13 cellular contexts compared by ENCODE assay signal in the genomic region with DNA sequence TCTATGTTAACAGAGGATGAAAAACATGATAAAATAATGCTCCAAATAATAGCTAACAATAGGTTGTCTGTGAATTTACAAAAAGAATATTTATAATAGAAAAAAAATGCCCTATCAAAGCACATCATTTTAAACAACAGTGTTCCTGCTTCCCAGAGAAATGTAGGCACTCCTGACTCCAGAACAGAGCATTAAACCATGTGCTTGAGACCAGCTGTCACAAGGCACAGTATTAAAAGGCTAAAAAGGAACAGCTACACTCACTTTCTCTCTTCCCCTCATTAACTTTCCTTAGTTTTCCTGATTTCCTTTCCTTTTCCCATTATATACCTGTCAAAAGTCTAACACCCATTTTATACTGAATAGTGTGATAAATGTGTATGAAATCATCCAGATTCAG. TPM values are rescaled to one million over a fixed set of nuclear protein-coding genes. Genes with fewer than 3 reads are reported as not detected.
A peak's percentile ranks its signal among the peaks of the same experiment; 100 is the strongest.
DNase-seq lines count a peak whose midpoint lies in the region; ATAC-seq and TF ChIP-seq lines count a peak whose summit lies in the region.
"Had no signal": no experiment of that assay in that cellular context is flagged by ENCODE, and none has a peak within 500 bp of the region (broad histone marks: within the 10 kb centered on the region; RNA-seq: fewer than 3 reads in every experiment).

No MANE protein-coding gene starts in this region.

- H3K4me3 Mint-ChIP-seq in activated naive CD8-positive, alpha-beta T cell treated with anti-CD3 and anti-CD28 coated beads, Interleukin-2, amount 50 U/mL, for 24 hours: no peak overlapping the region
- H3K4me3 Mint-ChIP-seq in activated naive CD8-positive, alpha-beta T cell treated with anti-CD3 and anti-CD28 coated beads for 36 hours: no peak overlapping the region
- H3K4me3 Mint-ChIP-seq in glutamatergic neuron (ENCODE audit: unreplicated experiment): peak overlapping the region; percentile 17
- H3K4me3 Mint-ChIP-seq in stimulated activated memory B cell treated with anti-CD40 and anti-IgM and Interleukin-4, amounts not matched to agents 10 μg/mL and 1 μg/mL and 100 μg/mL, for 72 hours: no peak overlapping the region
- H3K4me3 Mint-ChIP-seq: CD4-positive, alpha-beta memory T cell; HFFc6 had no signal

- CTCF ChIA-PET in HEK293 (lab: Yijun Ruan, JAX): interaction anchor here (0.7 to 1.5 kb wide), 2 partner anchors 156 to 172 kb away, joined by 3 to 5 read pairs; no protein-coding TSS in a partner anchor

- peak overlapping the region; percentile 28 for H3K27ac Mint-ChIP-seq in activated naive CD8-positive, alpha-beta T cell treated with anti-CD3 and anti-CD28 coated beads, Interleukin-2, amount 50 U/mL, for 24 hours
- no peak overlapping the region for H3K27ac Mint-ChIP-seq in activated naive CD8-positive, alpha-beta T cell treated with anti-CD3 and anti-CD28 coated beads for 36 hours
- H3K27ac Mint-ChIP-seq in glutamatergic neuron (ENCODE audit: unreplicated experiment): peak overlapping the region; percentile 81
- peak overlapping the region; percentile 63 for H3K27ac Mint-ChIP-seq in stimulated activated memory B cell treated with anti-CD40 and anti-IgM and Interleukin-4, amounts not matched to agents 10 μg/mL and 1 μg/mL and 100 μg/mL, for 72 hours
- H3K27ac Mint-ChIP-seq: CD4-positive, alpha-beta memory T cell; HFFc6 had no signal

- no peaks in the 10 kb centered on the region for H3K27me3 Mint-ChIP-seq in activated naive CD8-positive, alpha-beta T cell treated with anti-CD3 and anti-CD28 coated beads, Interleukin-2, amount 50 U/mL, for 24 hours
- no peaks in the 10 kb centered on the region for H3K27me3 Mint-ChIP-seq in activated naive CD8-positive, alpha-beta T cell treated with anti-CD3 and anti-CD28 coated beads for 36 hours
- H3K27me3 Mint-ChIP-seq in glutamatergic neuron (ENCODE audit: unreplicated experiment): peaks cover 2% of the 10 kb centered on the region
- H3K27me3 Mint-ChIP-seq in stimulated activated memory B cell treated with anti-CD40 and anti-IgM and Interleukin-4, amounts not matched to agents 10 μg/mL and 1 μg/mL and 100 μg/mL, for 72 hours: no peaks in the 10 kb centered on the region
- H3K27me3 Mint-ChIP-seq: CD4-positive, alpha-beta memory T cell had no signal

- H3K36me3 ChIP-seq in HEK293 (ENCODE audit: control insufficient read depth in 2 of 2, insufficient read depth in 1 of 2, low read length in 2 of 2): no peaks in the 10 kb centered on the region

- H3K27ac ChIP-seq in HEK293 (ENCODE audit: extremely low read depth, low read depth, low read length): no peak overlapping the region

- H3K4me3 ChIP-seq in HEK293 (ENCODE audit: low read depth, low read length): no peak overlapping the region

- POLR2A ChIA-PET in HEK293 (lab: Yijun Ruan, JAX): no interaction called here

- no peaks in the 10 kb centered on the region for H3K9me3 Mint-ChIP-seq in activated naive CD8-positive, alpha-beta T cell treated with anti-CD3 and anti-CD28 coated beads, Interleukin-2, amount 50 U/mL, for 24 hours
- H3K9me3 Mint-ChIP-seq in activated naive CD8-positive, alpha-beta T cell treated with anti-CD3 and anti-CD28 coated beads for 36 hours: no peaks in the 10 kb centered on the region
- H3K9me3 Mint-ChIP-seq in glutamatergic neuron (ENCODE audit: unreplicated experiment): peaks cover 4% of the 10 kb centered on the region
- H3K9me3 Mint-ChIP-seq in stimulated activated memory B cell treated with anti-CD40 and anti-IgM and Interleukin-4, amounts not matched to agents 10 μg/mL and 1 μg/mL and 100 μg/mL, for 72 hours: no peaks in the 10 kb centered on the region
- H3K9me3 Mint-ChIP-seq: CD4-positive, alpha-beta memory T cell; HFFc6 had no signal

- no peaks in the 10 kb centered on the region; the same call in 1 of the 2 replicates for H3K4me1 ChIP-seq in HEK293 (ENCODE audit: control insufficient read depth, insufficient read depth, low read length)

- no peak for TF ChIP-seq CTCF in HEK293 (tag by site-specific recombination; IDR thresholded peaks at IDR 0.05)
- TF ChIP-seq CTCF in glutamatergic neuron (IDR thresholded peaks at IDR 0.05; ENCODE audit: partially characterized antibody, unreplicated experiment): no peak

- no peaks in the 10 kb centered on the region for H3K36me3 Mint-ChIP-seq in activated naive CD8-positive, alpha-beta T cell treated with anti-CD3 and anti-CD28 coated beads, Interleukin-2, amount 50 U/mL, for 24 hours (ENCODE audit: low read depth)
- H3K36me3 Mint-ChIP-seq in activated naive CD8-positive, alpha-beta T cell treated with anti-CD3 and anti-CD28 coated beads for 36 hours: peaks cover 6% of the 10 kb centered on the region
- H3K36me3 Mint-ChIP-seq in glutamatergic neuron (ENCODE audit: unreplicated experiment): no peaks in the 10 kb centered on the region
- no peaks in the 10 kb centered on the region for H3K36me3 Mint-ChIP-seq in stimulated activated memory B cell treated with anti-CD40 and anti-IgM and Interleukin-4, amounts not matched to agents 10 μg/mL and 1 μg/mL and 100 μg/mL, for 72 hours
- H3K36me3 Mint-ChIP-seq: CD4-positive, alpha-beta memory T cell had no signal

- H3K4me1 Mint-ChIP-seq in activated naive CD8-positive, alpha-beta T cell treated with anti-CD3 and anti-CD28 coated beads, Interleukin-2, amount 50 U/mL, for 24 hours: peaks cover 43% of the 10 kb centered on the region
- H3K4me1 Mint-ChIP-seq in activated naive CD8-positive, alpha-beta T cell treated with anti-CD3 and anti-CD28 coated beads for 36 hours: peaks cover 40% of the 10 kb centered on the region
- peaks cover 29% of the 10 kb centered on the region for H3K4me1 Mint-ChIP-seq in glutamatergic neuron (ENCODE audit: low read depth, unreplicated experiment)
- peaks cover 45% of the 10 kb centered on the region for H3K4me1 Mint-ChIP-seq in stimulated activated memory B cell treated with anti-CD40 and anti-IgM and Interleukin-4, amounts not matched to agents 10 μg/mL and 1 μg/mL and 100 μg/mL, for 72 hours

- no peaks in the 10 kb centered on the region for H3K9me3 ChIP-seq in HEK293 (ENCODE audit: control insufficient read depth, insufficient read depth, low read depth, low read length)

- ATAC-seq in activated naive CD8-positive, alpha-beta T cell treated with anti-CD3 and anti-CD28 coated beads, Interleukin-2, amount 50 U/mL, for 24 hours: no peak
- no peak for ATAC-seq in stimulated activated memory B cell treated with anti-CD40 and anti-IgM and Interleukin-4, amounts not matched to agents 10 μg/mL and 1 μg/mL and 100 μg/mL, for 72 hours
- ATAC-seq: Panc1, Right ventricle myocardium inferior had no signal

- no peak for DNase-seq in activated naive CD8-positive, alpha-beta T cell treated with anti-CD3 and anti-CD28 coated beads, Interleukin-2, amount 50 U/mL, for 24 hours
- DNase-seq in activated naive CD8-positive, alpha-beta T cell treated with anti-CD3 and anti-CD28 coated beads for 36 hours: no peak
- DNase-seq in glutamatergic neuron (no peak), SKM-1 (lab: John Stamatoyannopoulos, UW; ENCODE audit: unreplicated experiment) (no peak)
- DNase-seq in activated naive CD4-positive, alpha-beta T cell treated with Interleukin-2 at 50 U/mL for 16 hours: no peak
- DNase-seq: CD4-positive, alpha-beta memory T cell; HFFc6; NCI-H1436 treated with DMSO at 0.1 percent for 48 hours; NCI-H345 had no signal

TF ChIP-seq in HEK293, 187 proteins besides CTCF, POLR2A, EP300 and RAD21:
- TF ChIP-seq ZBTB7A (tag by site-specific recombination; IDR thresholded peaks at IDR 0.05; ENCODE audit: low read depth) (no peak), ZNF707 (tag by site-specific recombination; IDR thresholded peaks at IDR 0.05) (no peak), BCL11B (tag by site-specific recombination; IDR thresholded peaks at IDR 0.05; ENCODE audit: low read depth) (no peak), ZNF624 (tag by site-specific recombination; IDR thresholded peaks at IDR 0.05) (no peak), TRIM28 (IDR thresholded peaks at IDR 0.05; ENCODE audit: borderline replicate concordance, low read length) (no peak), ZFP37 (tag by site-specific recombination; IDR thresholded peaks at IDR 0.05) (no peak), PRDM1 (tag by site-specific recombination; IDR thresholded peaks at IDR 0.05) (peak; percentile 75)
- TF ChIP-seq, protein P1, sequence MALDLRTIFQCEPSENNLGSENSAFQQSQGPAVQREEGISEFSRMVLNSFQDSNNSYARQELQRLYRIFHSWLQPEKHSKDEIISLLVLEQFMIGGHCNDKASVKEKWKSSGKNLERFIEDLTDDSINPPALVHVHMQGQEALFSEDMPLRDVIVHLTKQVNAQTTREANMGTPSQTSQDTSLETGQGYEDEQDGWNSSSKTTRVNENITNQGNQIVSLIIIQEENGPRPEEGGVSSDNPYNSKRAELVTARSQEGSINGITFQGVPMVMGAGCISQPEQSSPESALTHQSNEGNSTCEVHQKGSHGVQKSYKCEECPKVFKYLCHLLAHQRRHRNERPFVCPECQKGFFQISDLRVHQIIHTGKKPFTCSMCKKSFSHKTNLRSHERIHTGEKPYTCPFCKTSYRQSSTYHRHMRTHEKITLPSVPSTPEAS (tag by site-specific recombination; IDR thresholded peaks at IDR 0.05): no peak
- TF ChIP-seq, protein P2, sequence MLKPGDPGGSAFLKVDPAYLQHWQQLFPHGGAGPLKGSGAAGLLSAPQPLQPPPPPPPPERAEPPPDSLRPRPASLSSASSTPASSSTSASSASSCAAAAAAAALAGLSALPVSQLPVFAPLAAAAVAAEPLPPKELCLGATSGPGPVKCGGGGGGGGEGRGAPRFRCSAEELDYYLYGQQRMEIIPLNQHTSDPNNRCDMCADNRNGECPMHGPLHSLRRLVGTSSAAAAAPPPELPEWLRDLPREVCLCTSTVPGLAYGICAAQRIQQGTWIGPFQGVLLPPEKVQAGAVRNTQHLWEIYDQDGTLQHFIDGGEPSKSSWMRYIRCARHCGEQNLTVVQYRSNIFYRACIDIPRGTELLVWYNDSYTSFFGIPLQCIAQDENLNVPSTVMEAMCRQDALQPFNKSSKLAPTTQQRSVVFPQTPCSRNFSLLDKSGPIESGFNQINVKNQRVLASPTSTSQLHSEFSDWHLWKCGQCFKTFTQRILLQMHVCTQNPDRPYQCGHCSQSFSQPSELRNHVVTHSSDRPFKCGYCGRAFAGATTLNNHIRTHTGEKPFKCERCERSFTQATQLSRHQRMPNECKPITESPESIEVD (tag by site-specific recombination; IDR thresholded peaks at IDR 0.05): no peak

RNA-seq across cellular contexts. Expression of a gene that starts 10.9 kb away (rescaled TPM):
- total RNA-seq in activated naive CD8-positive, alpha-beta T cell treated with anti-CD3 and anti-CD28 coated beads for 36 hours: 1 to 10 TPM; 3.9 to 4.6 TPM
- 25.8 TPM for total RNA-seq in glutamatergic neuron (ENCODE audit: unreplicated experiment)
- total RNA-seq: HFFc6 had no signal
